ENCODE assay signal across 2 cellular contexts in the genomic region with DNA sequence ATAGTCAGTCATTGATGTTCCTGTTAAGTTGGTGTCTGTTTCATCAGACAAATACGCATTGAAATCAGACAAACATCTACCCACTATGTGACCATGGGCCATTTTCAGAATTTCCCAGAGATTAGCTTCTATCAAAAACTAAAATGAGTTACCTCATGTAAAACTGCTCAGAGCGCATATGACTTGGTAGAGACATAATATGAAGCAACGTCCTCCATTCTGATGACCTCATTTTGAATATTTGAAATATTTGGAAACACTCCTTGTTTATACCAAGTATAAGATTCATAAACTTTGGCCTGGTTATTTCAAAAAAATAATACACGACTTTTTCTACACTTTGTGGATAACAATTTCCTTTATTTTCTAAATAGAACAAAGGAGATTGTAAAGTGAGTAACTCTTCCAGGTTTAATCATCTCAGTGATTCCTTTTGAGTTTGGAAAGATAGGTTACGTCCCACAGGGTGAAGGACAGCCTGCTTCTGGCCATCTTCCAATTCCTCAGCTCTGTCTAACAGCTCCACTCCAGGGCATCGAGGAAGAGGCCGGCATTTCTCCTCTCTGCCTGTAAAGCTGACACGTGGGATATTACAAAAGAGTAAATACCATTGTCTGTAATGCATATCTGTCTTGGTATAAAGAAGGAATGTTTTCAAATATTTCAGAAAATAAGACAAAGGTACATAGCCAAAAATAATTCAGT.
TF ChIP-seq lines count a peak whose summit lies in the region.

No MANE protein-coding gene starts in this region.

TF ChIP-seq in IMR-90, 13 proteins besides CTCF, POLR2A, EP300 and RAD21 (continued from another document):
- no peak for TF ChIP-seq MAZ (IDR thresholded peaks at IDR 0.05; ENCODE audit: borderline replicate concordance, low read depth, low read length)

TF ChIP-seq in SK-N-SH, 30 proteins besides CTCF, POLR2A, EP300 and RAD21 (continued from another document):
- TF ChIP-seq USF1 (IDR thresholded peaks at IDR 0.05; ENCODE audit: borderline replicate concordance, low read depth) (no peak), MAX (IDR thresholded peaks at IDR 0.05; ENCODE audit: low read depth) (no peak), MEF2A (IDR thresholded peaks at IDR 0.05; ENCODE audit: borderline replicate concordance, low read depth) (no peak), ZBTB33 (IDR thresholded peaks at IDR 0.05; ENCODE audit: borderline replicate concordance, low read depth) (no peak), NFIC (IDR thresholded peaks at IDR 0.05; ENCODE audit: borderline replicate concordance) (no peak), CHD2 (IDR thresholded peaks at IDR 0.05; ENCODE audit: low read length, partially characterized antibody) (no peak), FOXJ3 (CRISPR knock-in tag; IDR thresholded peaks at IDR 0.05) (no peak), GATA2 (CRISPR knock-in tag; IDR thresholded peaks at IDR 0.05) (no peak), FOSL2 (IDR thresholded peaks at IDR 0.05; ENCODE audit: borderline replicate concordance, low read depth) (no peak), JUND (IDR thresholded peaks at IDR 0.05) (no peak), ELF1 (IDR thresholded peaks at IDR 0.05) (no peak), TCF12 (IDR thresholded peaks at IDR 0.05) (no peak), USF2 (IDR thresholded peaks at IDR 0.05; ENCODE audit: borderline replicate concordance, low read depth, low read length) (no peak), GABPA (IDR thresholded peaks at IDR 0.05; ENCODE audit: low read depth) (no peak), SIN3A (IDR thresholded peaks at IDR 0.05; ENCODE audit: borderline replicate concordance, low read depth, low read length) (no peak)
- TF ChIP-seq, protein P1, sequence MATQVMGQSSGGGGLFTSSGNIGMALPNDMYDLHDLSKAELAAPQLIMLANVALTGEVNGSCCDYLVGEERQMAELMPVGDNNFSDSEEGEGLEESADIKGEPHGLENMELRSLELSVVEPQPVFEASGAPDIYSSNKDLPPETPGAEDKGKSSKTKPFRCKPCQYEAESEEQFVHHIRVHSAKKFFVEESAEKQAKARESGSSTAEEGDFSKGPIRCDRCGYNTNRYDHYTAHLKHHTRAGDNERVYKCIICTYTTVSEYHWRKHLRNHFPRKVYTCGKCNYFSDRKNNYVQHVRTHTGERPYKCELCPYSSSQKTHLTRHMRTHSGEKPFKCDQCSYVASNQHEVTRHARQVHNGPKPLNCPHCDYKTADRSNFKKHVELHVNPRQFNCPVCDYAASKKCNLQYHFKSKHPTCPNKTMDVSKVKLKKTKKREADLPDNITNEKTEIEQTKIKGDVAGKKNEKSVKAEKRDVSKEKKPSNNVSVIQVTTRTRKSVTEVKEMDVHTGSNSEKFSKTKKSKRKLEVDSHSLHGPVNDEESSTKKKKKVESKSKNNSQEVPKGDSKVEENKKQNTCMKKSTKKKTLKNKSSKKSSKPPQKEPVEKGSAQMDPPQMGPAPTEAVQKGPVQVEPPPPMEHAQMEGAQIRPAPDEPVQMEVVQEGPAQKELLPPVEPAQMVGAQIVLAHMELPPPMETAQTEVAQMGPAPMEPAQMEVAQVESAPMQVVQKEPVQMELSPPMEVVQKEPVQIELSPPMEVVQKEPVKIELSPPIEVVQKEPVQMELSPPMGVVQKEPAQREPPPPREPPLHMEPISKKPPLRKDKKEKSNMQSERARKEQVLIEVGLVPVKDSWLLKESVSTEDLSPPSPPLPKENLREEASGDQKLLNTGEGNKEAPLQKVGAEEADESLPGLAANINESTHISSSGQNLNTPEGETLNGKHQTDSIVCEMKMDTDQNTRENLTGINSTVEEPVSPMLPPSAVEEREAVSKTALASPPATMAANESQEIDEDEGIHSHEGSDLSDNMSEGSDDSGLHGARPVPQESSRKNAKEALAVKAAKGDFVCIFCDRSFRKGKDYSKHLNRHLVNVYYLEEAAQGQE (IDR thresholded peaks at IDR 0.05; ENCODE audit: low read depth, low read length) = no peak
- TF ChIP-seq, protein P2, sequence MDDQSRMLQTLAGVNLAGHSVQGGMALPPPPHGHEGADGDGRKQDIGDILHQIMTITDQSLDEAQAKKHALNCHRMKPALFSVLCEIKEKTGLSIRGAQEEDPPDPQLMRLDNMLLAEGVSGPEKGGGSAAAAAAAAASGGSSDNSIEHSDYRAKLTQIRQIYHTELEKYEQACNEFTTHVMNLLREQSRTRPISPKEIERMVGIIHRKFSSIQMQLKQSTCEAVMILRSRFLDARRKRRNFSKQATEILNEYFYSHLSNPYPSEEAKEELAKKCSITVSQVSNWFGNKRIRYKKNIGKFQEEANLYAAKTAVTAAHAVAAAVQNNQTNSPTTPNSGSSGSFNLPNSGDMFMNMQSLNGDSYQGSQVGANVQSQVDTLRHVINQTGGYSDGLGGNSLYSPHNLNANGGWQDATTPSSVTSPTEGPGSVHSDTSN (IDR thresholded peaks at IDR 0.05) = no peak
